In genomic region chr20:35604444-35604750, GRCh38 we compare ENCODE assay signal across 12 cellular contexts. TPM values are rescaled to one million over a fixed set of nuclear protein-coding genes. Genes with fewer than 3 reads are reported as not detected.
DNase-seq lines count a peak whose midpoint lies in the region; ATAC-seq and TF ChIP-seq lines count a peak whose summit lies in the region.
"Had no signal": no experiment of that assay in that cellular context is flagged by ENCODE, and none has a peak within 500 bp of the region (broad histone marks: within the 10 kb centered on the region; RNA-seq: fewer than 3 reads in every experiment).

No MANE protein-coding gene starts in this region.

- H3K4me3 ChIP-seq in transverse colon = no peak overlapping the region
- H3K4me3 ChIP-seq in PC-9 = no peak overlapping the region
- H3K4me3 ChIP-seq: psoas muscle had no signal

- BruUV-seq in PC-9 (replicated peaks; lab: Mats Ljungman, UMichigan) = no TSS peak

- POLR2A ChIA-PET in PC-9 (lab: Charles Lee; ENCODE audit: unreplicated experiment) = no interaction called here

- H2AFZ ChIP-seq in PC-9 = no peak overlapping the region

- 48% methylated on average over 4 of the region's 4 CpGs; no CpG with 5 or more reads in 1 of the 2 donors for WGBS in transverse colon (ENCODE audit: low coverage in 1 of 2), 2 donors

- H4K20me1 ChIP-seq in PC-9 (ENCODE audit: insufficient read depth) = no peaks in the 10 kb centered on the region

- H3K36me3 ChIP-seq in transverse colon (no peaks in the 10 kb centered on the region), PC-9 (ENCODE audit: low read depth) (peaks cover 10% of the 10 kb centered on the region; the same call in 1 of the 2 replicates)

- H3K27ac ChIP-seq in transverse colon (peak overlapping the region in 2 of 4 donors; percentile 2 to 40), PC-9 (no peak overlapping the region)
- H3K27ac ChIP-seq: psoas muscle had no signal

- no peak overlapping the region for H3K4me2 ChIP-seq in PC-9

- TF ChIP-seq EP300 in transverse colon (IDR thresholded peaks at IDR 0.05; ENCODE audit: low read depth) = no peak

- TF ChIP-seq CTCF in endothelial cell (IDR thresholded peaks at IDR 0.05; ENCODE audit: unreplicated experiment) (no peak), transverse colon (IDR thresholded peaks at IDR 0.05) (peak; percentile 14 to 40 (median 33)), PC-9 (conservative IDR thresholded peaks at IDR 0.05) (no peak; the same call in 1 of the 2 replicates)

- no peaks in the 10 kb centered on the region for H3K9me2 ChIP-seq in PC-9 (ENCODE audit: insufficient read depth)

- H3K27me3 ChIP-seq in transverse colon (peaks cover 19% of the 10 kb centered on the region), PC-9 (ENCODE audit: insufficient read depth, low read depth) (no peaks in the 10 kb centered on the region)

- ATAC-seq in GM18520 (IDR thresholded peaks at IDR 0.05; ENCODE audit: unreplicated experiment) = no peak
- ATAC-seq: psoas muscle had no signal

- H3K9me3 Mint-ChIP-seq in activated naive CD4-positive, alpha-beta T cell treated with anti-CD3 and anti-CD28 coated beads, Interleukin-2, amount 10 ng/mL, durations not matched to agents 7 days and 5 days = no peaks in the 10 kb centered on the region
- H3K9me3 Mint-ChIP-seq in endothelial cell (ENCODE audit: unreplicated experiment) = no peaks in the 10 kb centered on the region
- H3K9me3 Mint-ChIP-seq: immature natural killer cell had no signal

- no peaks in the 10 kb centered on the region for H3K36me3 Mint-ChIP-seq in activated naive CD4-positive, alpha-beta T cell treated with anti-CD3 and anti-CD28 coated beads, Interleukin-2, amount 10 ng/mL, durations not matched to agents 7 days and 5 days
- H3K36me3 Mint-ChIP-seq in endothelial cell (ENCODE audit: low read depth, unreplicated experiment) = peaks cover 3% of the 10 kb centered on the region
- H3K36me3 Mint-ChIP-seq: immature natural killer cell had no signal

- H3K4me3 Mint-ChIP-seq in activated naive CD4-positive, alpha-beta T cell treated with anti-CD3 and anti-CD28 coated beads, Interleukin-2, amount 10 ng/mL, durations not matched to agents 7 days and 5 days = no peak overlapping the region
- H3K4me3 Mint-ChIP-seq in endothelial cell (ENCODE audit: unreplicated experiment) = no peak overlapping the region
- H3K4me3 Mint-ChIP-seq: immature natural killer cell had no signal

- H3K4me1 ChIP-seq in transverse colon (peaks cover 7 to 18% (median 15%) of the 10 kb centered on the region in 4 donors), PC-9 (replicated peaks; ENCODE audit: insufficient read depth) (peaks cover 35% of the 10 kb centered on the region)

- intact Hi-C loops in transverse colon (cut with DNase I; ENCODE audit: low total_unique reads) = loop anchor here (10.0 kb wide), 1 partner anchor 90 kb away; the partner anchor contains the start of genes NFS1 and ROMO1
- intact Hi-C loops in PC-9 (cut with micrococcal nuclease; ENCODE audit: unreplicated experiment) = no loop called here

- no peak for TF ChIP-seq POLR2A in transverse colon (IDR thresholded peaks at IDR 0.05)

- H3K27ac Mint-ChIP-seq in activated naive CD4-positive, alpha-beta T cell treated with anti-CD3 and anti-CD28 coated beads, Interleukin-2, amount 10 ng/mL, durations not matched to agents 7 days and 5 days = no peak overlapping the region
- H3K27ac Mint-ChIP-seq in endothelial cell (ENCODE audit: unreplicated experiment) = no peak overlapping the region

- H3K27me3 Mint-ChIP-seq in activated naive CD4-positive, alpha-beta T cell treated with anti-CD3 and anti-CD28 coated beads, Interleukin-2, amount 10 ng/mL, durations not matched to agents 7 days and 5 days = peaks cover 68% of the 10 kb centered on the region
- H3K27me3 Mint-ChIP-seq in endothelial cell (ENCODE audit: unreplicated experiment) = peaks cover 16% of the 10 kb centered on the region

- peaks cover 14% of the 10 kb centered on the region for H3K4me1 Mint-ChIP-seq in activated naive CD4-positive, alpha-beta T cell treated with anti-CD3 and anti-CD28 coated beads, Interleukin-2, amount 10 ng/mL, durations not matched to agents 7 days and 5 days
- H3K4me1 Mint-ChIP-seq in endothelial cell (ENCODE audit: unreplicated experiment) = peaks cover 2% of the 10 kb centered on the region

- H3K9me3 ChIP-seq in transverse colon (no peaks in the 10 kb centered on the region), PC-9 (ENCODE audit: insufficient read depth, low read depth) (no peaks in the 10 kb centered on the region)
- H3K9me3 ChIP-seq: psoas muscle had no signal

- peaks cover 32% of the 10 kb centered on the region for H3K79me2 ChIP-seq in PC-9 (ENCODE audit: low read depth)

- H3F3A ChIP-seq in PC-9 (ENCODE audit: insufficient read depth, low read depth) = peaks cover 4% of the 10 kb centered on the region; the same call in 1 of the 2 replicates

- DNase-seq in activated naive CD4-positive, alpha-beta T cell treated with anti-CD3 and anti-CD28 coated beads, Interleukin-2, amount 10 ng/mL, durations not matched to agents 7 days and 5 days = peak; percentile 33
- DNase-seq in activated naive CD4-positive, alpha-beta T cell (lab: John Stamatoyannopoulos, UW) = no peak
- DNase-seq in NCI-H526 treated with DMSO at 0.1 percent for 48 hours (lab: John Stamatoyannopoulos, UW) (peak; percentile 9), endothelial cell (ENCODE audit: low spot score) (peak; percentile 43), transverse colon (peak; percentile 65), NCI-H2029 treated with DMSO at 0.1 percent for 48 hours (lab: John Stamatoyannopoulos, UW) (no peak), PC-9 (no peak)
- DNase-seq: central memory CD4-positive, alpha-beta T cell; NCI-H226 had no signal

- in situ Hi-C loops in transverse colon (cut with MboI; ENCODE audit: low pct_ligation_motif_present in 1 of 4, low pct_unique_long_range_greater_than_20kb in 1 of 4, low sequenced_read_pairs in 3 of 4) = no loop called here

- CTCF ChIA-PET in activated naive CD4-positive, alpha-beta T cell treated with anti-CD3 and anti-CD28 coated beads, Interleukin-2, amount 10 ng/mL, durations not matched to agents 7 days and 5 days (lab: Charles Lee) = interaction anchor here (1.0 to 2.5 kb wide), 6 partner anchors 9 to 142 kb away, joined by 3 to 12 read pairs (median 4); no protein-coding TSS in a partner anchor
- CTCF ChIA-PET in PC-9 (lab: Charles Lee) = interaction anchor here (0.6 to 1.0 kb wide), 2 partner anchors 11 to 71 kb away, joined by 3 to 4 read pairs; partner anchors contain the start of gene SPAG4

RNA-seq across cellular contexts. Expression of gene SPAG4, which starts 11.2 kb away (rescaled TPM):
- total RNA-seq in endothelial cell (ENCODE audit: unreplicated experiment) (15.2 TPM), transverse colon (10 to 100 TPM in 1 of 4 donors, 1 to 10 TPM in 1, not detected in 2; 3.3 to 17.5 TPM), PC-9 (2021) (14.1 and 22.9 TPM in 2 replicates)

Comparison
In these comparisons a context has a peak if more than half of its experiments do, and no peak if none do; other contexts are left out.
1. DNase-seq: peak in activated naive CD4-positive, alpha-beta T cell treated with anti-CD3 and anti-CD28 coated beads, Interleukin-2, amount 10 ng/mL, durations not matched to agents 7 days and 5 days (single experiment), NCI-H526 treated with DMSO at 0.1 percent for 48 hours (single experiment), endothelial cell (single experiment) and transverse colon (single experiment); none in activated naive CD4-positive, alpha-beta T cell (0 of 4), NCI-H2029 treated with DMSO at 0.1 percent for 48 hours (single experiment) and PC-9 (0 of 2).
2. CTCF ChIP-seq: peak in transverse colon (5 of 5); none in endothelial cell (single experiment) and PC-9 (single experiment).